9 cellular contexts compared by ENCODE assay signal in the genomic region with DNA sequence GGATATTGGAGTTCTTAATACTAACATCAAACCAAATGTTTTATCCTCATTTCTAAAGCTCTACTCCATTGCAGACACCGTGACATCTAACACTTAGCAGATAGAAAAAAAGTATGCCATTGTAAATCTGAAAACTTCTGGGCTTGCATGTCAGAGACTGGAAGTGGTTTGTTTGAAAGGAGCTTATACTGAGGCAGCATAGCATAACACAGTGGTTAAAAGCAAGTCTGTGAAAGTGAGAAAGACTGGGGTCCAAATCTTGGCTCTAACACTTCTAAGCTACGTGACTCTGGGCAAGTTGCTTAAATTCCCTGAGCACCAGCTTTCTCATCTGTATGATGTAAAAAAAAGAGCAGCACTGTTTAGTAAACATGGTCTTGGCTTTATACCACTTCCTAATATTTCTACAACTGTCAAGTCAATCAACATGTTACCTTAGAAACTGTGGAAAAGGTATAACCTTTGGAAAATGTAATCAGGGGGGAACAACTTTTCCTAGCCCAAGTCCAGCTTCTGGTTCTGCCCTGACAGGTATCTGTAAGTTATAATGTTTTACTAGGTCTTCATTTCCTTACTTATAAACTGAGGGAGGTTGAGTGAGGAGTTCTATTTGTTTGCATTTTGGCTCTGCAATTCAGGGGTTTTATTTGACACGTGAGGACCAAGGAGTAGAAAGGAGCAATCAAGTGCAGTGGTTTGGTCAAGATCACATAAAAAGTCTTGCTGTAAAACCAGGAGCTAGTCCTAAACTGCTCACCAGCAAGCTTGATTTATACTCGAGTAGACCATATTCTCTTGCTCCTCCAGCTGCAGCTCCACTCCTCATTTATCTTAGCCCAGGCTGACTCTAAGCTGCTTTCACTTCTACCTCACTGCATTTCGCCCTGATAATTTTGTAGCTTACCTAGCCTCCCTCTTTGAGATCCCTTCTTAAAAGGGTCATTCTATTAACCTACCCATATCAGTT.
DNase-seq lines count a peak whose midpoint lies in the region; ATAC-seq and TF ChIP-seq lines count a peak whose summit lies in the region.
"Had no signal": no experiment of that assay in that cellular context is flagged by ENCODE, and none has a peak within 500 bp of the region (broad histone marks: within the 10 kb centered on the region; RNA-seq: fewer than 3 reads in every experiment).

No MANE protein-coding gene starts in this region.

- H3K27ac ChIP-seq in tibial artery: peak overlapping the region; percentile 23 to 78

- no peaks in the 10 kb centered on the region for H3K27me3 ChIP-seq in tibial artery

- H3K4me3 Mint-ChIP-seq in activated naive CD4-positive, alpha-beta T cell treated with anti-CD3 and anti-CD28 coated beads for 36 hours: no peak overlapping the region
- H3K4me3 Mint-ChIP-seq in effector memory CD8-positive, alpha-beta T cell: no peak overlapping the region
- H3K4me3 Mint-ChIP-seq: B cell had no signal

- no peaks in the 10 kb centered on the region for H3K36me3 Mint-ChIP-seq in activated naive CD4-positive, alpha-beta T cell treated with anti-CD3 and anti-CD28 coated beads for 36 hours (ENCODE audit: low read depth)
- H3K36me3 Mint-ChIP-seq in effector memory CD8-positive, alpha-beta T cell (ENCODE audit: insufficient read depth): no peaks in the 10 kb centered on the region

- no peak overlapping the region for H3K27ac Mint-ChIP-seq in activated naive CD4-positive, alpha-beta T cell treated with anti-CD3 and anti-CD28 coated beads for 36 hours
- no peak overlapping the region for H3K27ac Mint-ChIP-seq in effector memory CD8-positive, alpha-beta T cell
- H3K27ac Mint-ChIP-seq: B cell had no signal

- no peaks in the 10 kb centered on the region for H3K9me3 Mint-ChIP-seq in activated naive CD4-positive, alpha-beta T cell treated with anti-CD3 and anti-CD28 coated beads for 36 hours
- H3K9me3 Mint-ChIP-seq in effector memory CD8-positive, alpha-beta T cell: no peaks in the 10 kb centered on the region

- intact Hi-C loops in activated naive CD4-positive, alpha-beta T cell treated with anti-CD3 and anti-CD28 coated beads for 36 hours (cut with micrococcal nuclease): loop anchor here (1.0 to 10.0 kb wide), 2 partner anchors 25 to 1949 kb away; partner anchors contain the start of gene GPBP1
- intact Hi-C loops in tibial artery (cut with DNase I; ENCODE audit: low total_unique reads): no loop called here

- H3K27me3 Mint-ChIP-seq in activated naive CD4-positive, alpha-beta T cell treated with anti-CD3 and anti-CD28 coated beads for 36 hours (ENCODE audit: low read depth): no peaks in the 10 kb centered on the region
- H3K27me3 Mint-ChIP-seq in effector memory CD8-positive, alpha-beta T cell: no peaks in the 10 kb centered on the region
- H3K27me3 Mint-ChIP-seq: B cell had no signal

- no peak for TF ChIP-seq CTCF in tibial artery (IDR thresholded peaks at IDR 0.05)

- peaks cover 0 to 70% (median 10%) of the 10 kb centered on the region in 4 donors for H3K4me1 ChIP-seq in tibial artery

- CTCF ChIA-PET in activated naive CD4-positive, alpha-beta T cell treated with anti-CD3 and anti-CD28 coated beads for 36 hours (lab: Charles Lee): interaction anchor here (0.6 to 2.5 kb wide), 18 partner anchors 9 to 238 kb away, joined by 3 to 25 read pairs (median 4); no protein-coding TSS in a partner anchor

- no peaks in the 10 kb centered on the region for H3K9me3 ChIP-seq in tibial artery

- peaks cover 17% of the 10 kb centered on the region for H3K4me1 Mint-ChIP-seq in activated naive CD4-positive, alpha-beta T cell treated with anti-CD3 and anti-CD28 coated beads for 36 hours (ENCODE audit: low read depth)
- peaks cover 0 to 8% of the 10 kb centered on the region in 2 donors for H3K4me1 Mint-ChIP-seq in effector memory CD8-positive, alpha-beta T cell (ENCODE audit: low read depth in 2 of 2)

- DNase-seq in activated naive CD4-positive, alpha-beta T cell treated with anti-CD3 and anti-CD28 coated beads for 36 hours: peak; percentile 36
- no peak for DNase-seq in activated naive CD4-positive, alpha-beta T cell treated with anti-CD3 and anti-CD28 coated beads, Interleukin-2, amount 50 U/mL, for 16 hours
- peak in 1 of 3 experiments; percentile 35 for DNase-seq in effector memory CD8-positive, alpha-beta T cell
- no peak for DNase-seq in tibial artery
- no peak for DNase-seq in GM19240 (ENCODE audit: insufficient read length, low spot score)
- DNase-seq in SW 1271 (lab: John Stamatoyannopoulos, UW): no peak

- peak; percentile 59 for ATAC-seq in HG03432 (IDR thresholded peaks at IDR 0.05; ENCODE audit: unreplicated experiment)
- peak; percentile 44 for ATAC-seq in effector memory CD8-positive, alpha-beta T cell (replicated peaks)
- no peak for ATAC-seq in HG02623 (IDR thresholded peaks at IDR 0.05; ENCODE audit: unreplicated experiment)

- no peaks in the 10 kb centered on the region for H3K36me3 ChIP-seq in tibial artery

- H3K4me3 ChIP-seq in tibial artery: no peak overlapping the region
